Comparison of ENCODE assay signal across 9 cellular contexts in the genomic region with DNA sequence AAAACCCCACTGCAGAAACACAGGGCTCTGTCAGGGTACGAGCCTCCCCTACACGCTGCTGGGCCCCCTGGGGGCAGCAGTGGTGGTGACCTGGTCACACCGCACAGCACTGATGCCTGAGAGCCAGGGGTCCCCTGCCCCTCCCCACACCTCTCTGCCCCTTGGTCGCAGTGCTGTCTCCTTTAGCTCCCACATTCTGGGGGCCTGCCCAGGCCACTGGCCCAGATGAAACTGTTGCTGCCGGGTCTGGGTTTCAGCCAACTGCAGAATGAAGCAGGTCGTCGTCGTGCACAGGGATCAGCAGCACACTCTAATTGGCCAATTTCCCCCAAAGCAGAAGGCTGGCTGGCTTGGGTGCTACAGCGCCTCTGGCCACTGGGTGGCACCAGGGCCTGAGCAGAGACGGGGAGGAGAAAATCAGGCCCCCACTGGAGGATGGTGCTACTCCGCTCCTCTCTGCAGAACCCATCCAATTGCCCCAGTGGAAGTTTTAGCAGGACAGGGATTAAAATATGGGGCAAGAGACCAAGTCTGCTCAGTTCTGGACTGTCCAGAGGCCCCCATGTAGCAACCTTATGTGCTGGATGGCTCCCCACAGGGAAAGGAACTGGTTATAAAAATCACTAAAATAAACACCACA. TPM values are rescaled to one million over a fixed set of nuclear protein-coding genes. Genes with fewer than 3 reads are reported as not detected.
A peak's percentile ranks its signal among the peaks of the same experiment; 100 is the strongest.
DNase-seq lines count a peak whose midpoint lies in the region; ATAC-seq and TF ChIP-seq lines count a peak whose summit lies in the region.
"Had no signal": no experiment of that assay in that cellular context is flagged by ENCODE, and none has a peak within 500 bp of the region (broad histone marks: within the 10 kb centered on the region; RNA-seq: fewer than 3 reads in every experiment).

No MANE protein-coding gene starts in this region.

- in situ Hi-C loops in G401 (cut with HindIII; ENCODE audit: low sequenced_read_pairs): no loop called here

- TF ChIP-seq CTCF in HEK293 (tag by site-specific recombination; IDR thresholded peaks at IDR 0.05): peak; percentile 91

- CTCF ChIA-PET in HEK293 (lab: Yijun Ruan, JAX): interaction anchor here (0.6 to 6.5 kb wide), 26 partner anchors 8 to 114 kb away, joined by 3 to 33 read pairs (median 4); no protein-coding TSS in a partner anchor

- H3K4me3 ChIP-seq in HEK293 (ENCODE audit: low read depth, low read length): no peak overlapping the region
- H3K4me3 ChIP-seq: skin epidermis had no signal

- DNase-seq in G401 (ENCODE audit: low spot score) (peak; percentile 83), NCI-H1105 treated with DMSO at 0.1 percent for 48 hours (lab: John Stamatoyannopoulos, UW) (peak; percentile 82), T-helper 2 cell (peak; percentile 43 to 82 (median 65)), amniotic stem cell (lab: John Stamatoyannopoulos, UW) (peak; percentile 30), left ventricle myocardium superior (peak; percentile 82), putamen (ENCODE audit: low spot score) (peak; percentile 64), cortex of kidney (lab: John Stamatoyannopoulos, UW) (no peak)

- intact Hi-C loops in left ventricle myocardium superior (cut with micrococcal nuclease): no loop called here

- POLR2A ChIA-PET in HEK293 (lab: Yijun Ruan, JAX): interaction anchor here (1.4 kb wide), 1 partner anchor 27 kb away, joined by 3 read pairs; no protein-coding TSS in a partner anchor

- H3K4me1 ChIP-seq in HEK293 (ENCODE audit: control insufficient read depth, insufficient read depth, low read length): no peaks in the 10 kb centered on the region; the same call in 1 of the 2 replicates

- peaks cover 3 to 68% of the 10 kb centered on the region in 2 experiments for H3K36me3 ChIP-seq in HEK293 (ENCODE audit: control insufficient read depth in 2 of 2, insufficient read depth in 1 of 2, low read length in 2 of 2)

- H3K9me3 ChIP-seq in HEK293 (ENCODE audit: control insufficient read depth, insufficient read depth, low read depth, low read length): no peaks in the 10 kb centered on the region

- peak; percentile 91 for ATAC-seq in left ventricle myocardium superior

- H3K27ac ChIP-seq in HEK293 (ENCODE audit: extremely low read depth, low read depth, low read length): no peak overlapping the region

TF ChIP-seq in HEK293, 187 proteins besides CTCF, POLR2A, EP300 and RAD21 (continues in another document):
- TF ChIP-seq ZNF600 (tag by site-specific recombination; IDR thresholded peaks at IDR 0.05) (peak; percentile 82), ZFP69B (tag by site-specific recombination; IDR thresholded peaks at IDR 0.05) (peak; percentile 16; the same call in 1 of the 2 replicates), ZNF324 (tag by site-specific recombination; IDR thresholded peaks at IDR 0.05) (no peak), ZNF169 (tag by site-specific recombination; IDR thresholded peaks at IDR 0.05) (no peak), ZNF426 (tag by site-specific recombination; IDR thresholded peaks at IDR 0.05) (no peak), ZNF416 (tag by site-specific recombination; IDR thresholded peaks at IDR 0.05) (no peak), ZNF391 (tag by site-specific recombination; IDR thresholded peaks at IDR 0.05; ENCODE audit: borderline replicate concordance, low read depth) (no peak), EGR2 (tag by site-specific recombination; IDR thresholded peaks at IDR 0.05; ENCODE audit: low read depth) (peak; percentile 38; the same call in 1 of the 2 replicates), ZNF76 (tag by site-specific recombination; IDR thresholded peaks at IDR 0.05; ENCODE audit: borderline replicate concordance, low read depth) (no peak), OSR2 (tag by site-specific recombination; IDR thresholded peaks at IDR 0.05) (0 out of 2 replicates have a peak, but pooled peaks have one; percentile 7), SP7 (tag by site-specific recombination; IDR thresholded peaks at IDR 0.05) (peak; percentile 44), PRDM10 (tag by site-specific recombination; IDR thresholded peaks at IDR 0.05) (peak; percentile 33; the same call in 1 of the 2 replicates), ZNF473 (tag by site-specific recombination; IDR thresholded peaks at IDR 0.05) (no peak), ZNF585B (tag by site-specific recombination; IDR thresholded peaks at IDR 0.05) (no peak), SALL2 (tag by site-specific recombination; IDR thresholded peaks at IDR 0.05; ENCODE audit: borderline replicate concordance) (no peak), ZNF529 (tag by site-specific recombination; IDR thresholded peaks at IDR 0.05; ENCODE audit: insufficient replicate concordance) (no peak), ZNF596 (tag by site-specific recombination; IDR thresholded peaks at IDR 0.05) (no peak), ZNF155 (tag by site-specific recombination; IDR thresholded peaks at IDR 0.05) (no peak), ZNF114 (tag by site-specific recombination; IDR thresholded peaks at IDR 0.05) (no peak)
- TF ChIP-seq, protein P1, sequence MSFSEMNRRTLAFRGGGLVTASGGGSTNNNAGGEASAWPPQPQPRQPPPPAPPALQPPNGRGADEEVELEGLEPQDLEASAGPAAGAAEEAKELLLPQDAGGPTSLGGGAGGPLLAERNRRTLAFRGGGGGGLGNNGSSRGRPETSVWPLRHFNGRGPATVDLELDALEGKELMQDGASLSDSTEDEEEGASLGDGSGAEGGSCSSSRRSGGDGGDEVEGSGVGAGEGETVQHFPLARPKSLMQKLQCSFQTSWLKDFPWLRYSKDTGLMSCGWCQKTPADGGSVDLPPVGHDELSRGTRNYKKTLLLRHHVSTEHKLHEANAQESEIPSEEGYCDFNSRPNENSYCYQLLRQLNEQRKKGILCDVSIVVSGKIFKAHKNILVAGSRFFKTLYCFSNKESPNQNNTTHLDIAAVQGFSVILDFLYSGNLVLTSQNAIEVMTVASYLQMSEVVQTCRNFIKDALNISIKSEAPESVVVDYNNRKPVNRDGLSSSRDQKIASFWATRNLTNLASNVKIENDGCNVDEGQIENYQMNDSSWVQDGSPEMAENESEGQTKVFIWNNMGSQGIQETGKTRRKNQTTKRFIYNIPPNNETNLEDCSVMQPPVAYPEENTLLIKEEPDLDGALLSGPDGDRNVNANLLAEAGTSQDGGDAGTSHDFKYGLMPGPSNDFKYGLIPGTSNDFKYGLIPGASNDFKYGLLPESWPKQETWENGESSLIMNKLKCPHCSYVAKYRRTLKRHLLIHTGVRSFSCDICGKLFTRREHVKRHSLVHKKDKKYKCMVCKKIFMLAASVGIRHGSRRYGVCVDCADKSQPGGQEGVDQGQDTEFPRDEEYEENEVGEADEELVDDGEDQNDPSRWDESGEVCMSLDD (tag by site-specific recombination; IDR thresholded peaks at IDR 0.05): no peak

RNA-seq across cellular contexts. Expression of gene DIDO1, which starts 26.1 kb away (rescaled TPM):
- 24.3 and 36.5 TPM in 2 replicates for total RNA-seq in G401 (2014; rRNA removed; shearing (Covaris generic))
- total RNA-seq in left ventricle myocardium superior: 38.3 TPM

RNA-seq across cellular contexts. Expression of gene GID8, which starts 37.8 kb away (rescaled TPM):
- total RNA-seq in G401 (2014; rRNA removed; shearing (Covaris generic)): 41.0 and 49.2 TPM in 2 replicates
- 16.1 TPM for total RNA-seq in left ventricle myocardium superior

RNA-seq across cellular contexts. Expression of gene TCFL5, which starts 38.5 kb away (rescaled TPM):
- total RNA-seq in G401 (2014; rRNA removed; shearing (Covaris generic)): 23.0 and 24.2 TPM in 2 replicates
- total RNA-seq in left ventricle myocardium superior: 6.1 TPM

RNA-seq across cellular contexts. Expression of gene SLC17A9, which starts 52.3 kb away (rescaled TPM):
- 1.2 TPM in 1 of 2 replicates, not detected in the other for total RNA-seq in G401 (2014; rRNA removed; shearing (Covaris generic))
- 1.5 TPM for total RNA-seq in left ventricle myocardium superior
